In the genomic region with DNA sequence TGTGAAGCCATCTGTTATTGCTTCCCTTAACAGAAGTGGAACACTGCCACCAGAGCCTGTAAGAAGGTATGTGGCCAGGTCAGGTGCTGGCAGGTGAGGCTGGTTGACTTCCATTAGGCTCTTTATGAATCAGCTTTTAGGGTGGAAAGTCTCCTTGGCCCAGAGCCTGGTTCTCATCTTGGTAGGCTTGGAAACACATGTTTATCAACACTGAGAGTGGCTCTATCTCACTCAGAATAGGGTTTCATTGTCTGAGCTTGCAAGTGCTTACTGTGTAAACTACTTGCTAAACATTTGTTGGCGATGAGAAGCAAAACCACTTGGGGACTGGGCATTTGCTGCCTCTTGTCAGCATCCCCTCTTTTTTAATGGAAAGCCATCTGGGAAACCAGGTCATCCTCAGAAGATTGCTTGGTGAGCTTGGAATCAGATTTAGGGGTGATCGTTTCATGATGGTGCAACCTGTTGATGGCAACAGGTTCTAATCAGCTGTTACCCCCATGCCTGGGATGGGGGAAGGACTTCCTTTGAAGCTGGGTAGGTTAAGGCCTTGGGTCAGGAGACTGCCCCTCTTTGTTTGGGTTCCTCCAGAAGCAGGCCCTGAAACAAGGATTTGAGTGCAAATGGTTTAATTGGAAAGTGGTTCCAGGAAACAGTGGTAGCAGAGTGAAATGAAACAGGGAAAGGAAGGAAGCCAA, we compare ENCODE assay signal across 14 cellular contexts.
DNase-seq lines count a peak whose midpoint lies in the region; ATAC-seq and TF ChIP-seq lines count a peak whose summit lies in the region.
"Had no signal": no experiment of that assay in that cellular context is flagged by ENCODE, and none has a peak within 500 bp of the region (broad histone marks: within the 10 kb centered on the region; RNA-seq: fewer than 3 reads in every experiment).

No MANE protein-coding gene starts in this region.

- H3K4me3 Mint-ChIP-seq in activated CD4-positive, alpha-beta T cell treated with anti-CD3 and anti-CD28 coated beads for 36 hours, result no peak overlapping the region
- H3K4me3 Mint-ChIP-seq: brain had no signal

- no peak for DNase-seq in right cardiac atrium
- DNase-seq in left ventricle myocardium superior, result no peak
- no peak for DNase-seq in RWPE2 (ENCODE audit: low spot score)
- no peak for DNase-seq in A673 (ENCODE audit: low spot score)
- DNase-seq in T1000 (lab: John Stamatoyannopoulos, UW), result no peak
- DNase-seq in glomerular visceral epithelial cell (ENCODE audit: extremely low spot score), result no peak
- DNase-seq in activated CD4-positive, alpha-beta T cell treated with anti-CD3 and anti-CD28 coated beads for 36 hours, result no peak
- DNase-seq: KG1, T-helper 2 cell, transverse colon had no signal

- H3K4me1 Mint-ChIP-seq in activated CD4-positive, alpha-beta T cell treated with anti-CD3 and anti-CD28 coated beads for 36 hours, result no peaks in the 10 kb centered on the region
- H3K4me1 Mint-ChIP-seq: brain had no signal

- H3K27me3 ChIP-seq in right cardiac atrium (ENCODE audit: control insufficient read depth, insufficient read depth), result no peaks in the 10 kb centered on the region
- H3K27me3 ChIP-seq in RWPE2 (ENCODE audit: insufficient read depth, poor library complexity, severe bottlenecking), result no peaks in the 10 kb centered on the region
- H3K27me3 ChIP-seq in gastroesophageal sphincter, result no peaks in the 10 kb centered on the region
- no peaks in the 10 kb centered on the region for H3K27me3 ChIP-seq in A673 (replicated peaks; ENCODE audit: insufficient read depth, low read depth, low read length, poor library complexity)
- H3K27me3 ChIP-seq: transverse colon had no signal

- ATAC-seq in right cardiac atrium (peak in 1 of 2 donors; percentile 38), left ventricle myocardium superior (no peak), RWPE2 (ENCODE audit: low read depth) (no peak), gastroesophageal sphincter (peak; percentile 3)
- no peak for ATAC-seq in activated CD4-positive, alpha-beta T cell treated with anti-CD3 and anti-CD28 coated beads for 36 hours

- BruUV-seq in A673 (replicated peaks; lab: Mats Ljungman, UMichigan), result no TSS peak

- H3K9me3 Mint-ChIP-seq in activated CD4-positive, alpha-beta T cell treated with anti-CD3 and anti-CD28 coated beads for 36 hours (ENCODE audit: low read depth), result no peaks in the 10 kb centered on the region
- H3K9me3 Mint-ChIP-seq: activated T-helper 2 cell treated with anti-CD3 and anti-CD28 coated beads, Interferon-gamma antibody, Interleukin-2, Interleukin-4, amounts not matched to agents 10 μg/mL and 5 μg/mL and 100 μg/mL, durations not matched to agents 14 hours and 24 hours and 36 hours had no signal

- H3K36me3 ChIP-seq in RWPE2 (ENCODE audit: low read depth), result no peaks in the 10 kb centered on the region
- no peaks in the 10 kb centered on the region for H3K36me3 ChIP-seq in gastroesophageal sphincter
- no peaks in the 10 kb centered on the region for H3K36me3 ChIP-seq in A673 (ENCODE audit: insufficient read depth, low read length, poor library complexity, severe bottlenecking)
- H3K36me3 ChIP-seq: neutrophil, transverse colon had no signal

- no peak for TF ChIP-seq POLR2A in gastroesophageal sphincter (IDR thresholded peaks at IDR 0.05)

- intact Hi-C loops in right cardiac atrium (cut with DNase I), result no loop called here
- intact Hi-C loops in left ventricle myocardium superior (cut with micrococcal nuclease), result no loop called here
- intact Hi-C loops in A673 (cut with micrococcal nuclease; ENCODE audit: unreplicated experiment), result no loop called here
- intact Hi-C loops in activated CD4-positive, alpha-beta T cell treated with anti-CD3 and anti-CD28 coated beads for 36 hours (cut with DNase I, micrococcal nuclease), result no loop called here

- 64% methylated on average over 2 of the region's 2 CpGs for WGBS in right cardiac atrium
- WGBS in gastroesophageal sphincter (ENCODE audit: low coverage in 1 of 2), 2 donors, result no CpG with 5 or more reads among the region's 2 CpGs

- H3K9me3 ChIP-seq in right cardiac atrium (ENCODE audit: control insufficient read depth, low read length), result no peaks in the 10 kb centered on the region
- no peaks in the 10 kb centered on the region for H3K9me3 ChIP-seq in RWPE2 (ENCODE audit: severe bottlenecking)
- no peaks in the 10 kb centered on the region for H3K9me3 ChIP-seq in gastroesophageal sphincter
- H3K9me3 ChIP-seq in A673 (ENCODE audit: low read depth, low read length, poor library complexity, severe bottlenecking), result no peaks in the 10 kb centered on the region
- H3K9me3 ChIP-seq: neutrophil, transverse colon had no signal

- H3K27ac Mint-ChIP-seq in activated CD4-positive, alpha-beta T cell treated with anti-CD3 and anti-CD28 coated beads for 36 hours, result no peak overlapping the region
- H3K27ac Mint-ChIP-seq: activated T-helper 2 cell treated with anti-CD3 and anti-CD28 coated beads, Interferon-gamma antibody, Interleukin-2, Interleukin-4, amounts not matched to agents 10 μg/mL and 5 μg/mL and 100 μg/mL, durations not matched to agents 14 hours and 24 hours and 36 hours; brain had no signal

- H3K4me3 ChIP-seq in right cardiac atrium (ENCODE audit: low read length) (no peak overlapping the region), RWPE2 (ENCODE audit: severe bottlenecking) (no peak overlapping the region), gastroesophageal sphincter (no peak overlapping the region), A673 (ENCODE audit: low read depth, low read length, poor library complexity, severe bottlenecking) (no peak overlapping the region)
- H3K4me3 ChIP-seq: transverse colon had no signal

- H3K4me1 ChIP-seq in right cardiac atrium (ENCODE audit: control insufficient read depth, insufficient read depth, low read length) (peaks cover 5% of the 10 kb centered on the region), RWPE2 (ENCODE audit: insufficient read depth, poor library complexity, severe bottlenecking) (peaks cover 4% of the 10 kb centered on the region), gastroesophageal sphincter (peaks cover 0 to 38% (median 12%) of the 10 kb centered on the region in 3 donors), A673 (ENCODE audit: insufficient read depth, low read length, poor library complexity, severe bottlenecking) (no peaks in the 10 kb centered on the region)

- no peak for TF ChIP-seq EP300 in gastroesophageal sphincter (IDR thresholded peaks at IDR 0.05)

- peak overlapping the region; percentile 62 for H3K27ac ChIP-seq in right cardiac atrium (ENCODE audit: low read length)
- peak overlapping the region; percentile 23 for H3K27ac ChIP-seq in RWPE2 (ENCODE audit: poor library complexity, severe bottlenecking)
- H3K27ac ChIP-seq in gastroesophageal sphincter, result peak overlapping the region in 3 of 4 donors; percentile 53 to 82 (median 61)
- no peak overlapping the region for H3K27ac ChIP-seq in A673 (ENCODE audit: low read depth, low read length, poor library complexity, severe bottlenecking)
- H3K27ac ChIP-seq: neutrophil had no signal

- H3K36me3 Mint-ChIP-seq in activated CD4-positive, alpha-beta T cell treated with anti-CD3 and anti-CD28 coated beads for 36 hours (ENCODE audit: low read depth), result no peaks in the 10 kb centered on the region
- H3K36me3 Mint-ChIP-seq: brain had no signal

- H3K27me3 Mint-ChIP-seq in activated CD4-positive, alpha-beta T cell treated with anti-CD3 and anti-CD28 coated beads for 36 hours, result peaks cover 12% of the 10 kb centered on the region

- POLR2A ChIA-PET in A673 (lab: Charles Lee; ENCODE audit: low non-redundant PET), result no interaction called here
- POLR2A ChIA-PET in activated CD4-positive, alpha-beta T cell treated with anti-CD3 and anti-CD28 coated beads for 36 hours (lab: Charles Lee), result no interaction called here

- CTCF ChIA-PET in A673 (lab: Charles Lee), result interaction anchor here (0.6 kb wide), 1 partner anchor 297 kb away, joined by 3 read pairs; no protein-coding TSS in a partner anchor
- CTCF ChIA-PET in activated CD4-positive, alpha-beta T cell treated with anti-CD3 and anti-CD28 coated beads for 36 hours (lab: Charles Lee), result interaction anchor here (0.6 to 1.0 kb wide), 5 partner anchors 11 to 173 kb away, joined by 3 to 8 read pairs (median 3); no protein-coding TSS in a partner anchor

- TF ChIP-seq CTCF in RWPE2 (IDR thresholded peaks at IDR 0.05; ENCODE audit: poor library complexity, severe bottlenecking), result no peak
- no peak for TF ChIP-seq CTCF in gastroesophageal sphincter (IDR thresholded peaks at IDR 0.05)
- no peak for TF ChIP-seq CTCF in A673 (conservative IDR thresholded peaks at IDR 0.05; ENCODE audit: low read depth, low read length)
